In genomic region chr1:231382426-231382825, GRCh38 we compare ENCODE assay signal across 29 cellular contexts.
"Had no signal": no experiment of that assay in that cellular context is flagged by ENCODE, and none has a peak within 500 bp of the region (broad histone marks: within the 10 kb centered on the region; RNA-seq: fewer than 3 reads in every experiment).

No MANE protein-coding gene starts in this region.

- H3K36me3 ChIP-seq: WERI-Rb-1 had no signal

- FAIRE-seq: bronchial epithelial cell had no signal

- H3K27ac ChIP-seq: KMS-11, WERI-Rb-1 had no signal

- ATAC-seq: activated CD8-positive, alpha-beta memory T cell treated with anti-CD3 and anti-CD28 coated beads, Interleukin-2, amount 10 ng/mL, durations not matched to agents 7 days and 5 days; activated naive CD8-positive, alpha-beta T cell treated with anti-CD3 and anti-CD28 coated beads, Interleukin-2, amount 50 U/mL, for 24 hours; Panc1; SK-N-SH treated with all-trans-retinoic acid at 6 μM for 48 hours; T-cell; T-helper 17 cell had no signal

- H3K4me2 ChIP-seq: KMS-11 had no signal

- DNase-seq: activated CD4-positive, alpha-beta memory T cell treated with anti-CD3 and anti-CD28 coated beads, Interleukin-2, amount 10 ng/mL, durations not matched to agents 7 days and 5 days; activated CD4-positive, alpha-beta T cell treated with anti-CD3 and anti-CD28 coated beads for 1 hour; activated CD4-positive, alpha-beta T cell treated with anti-CD3 and anti-CD28 coated beads for 48 hours; activated CD4-positive, CD25-positive, alpha-beta regulatory T cell; activated CD8-positive, alpha-beta memory T cell treated with anti-CD3 and anti-CD28 coated beads for 24 hours; activated CD8-positive, alpha-beta memory T cell treated with anti-CD3 and anti-CD28 coated beads, Interleukin-2, amount 10 ng/mL, durations not matched to agents 7 days and 5 days; activated CD8-positive, alpha-beta memory T cell treated with anti-CD3 and anti-CD28 coated beads, Interleukin-2, amount 50 U/mL, for 48 hours; activated effector memory CD4-positive, alpha-beta T cell treated with Interleukin-2 at 50 U/mL for 16 hours; activated naive CD4-positive, alpha-beta T cell treated with anti-CD3 and anti-CD28 coated beads, Interleukin-2, amount 10 ng/mL, durations not matched to agents 7 days and 5 days; activated naive CD8-positive, alpha-beta T cell treated with anti-CD3 and anti-CD28 coated beads, Interleukin-2, amount 50 U/mL, for 24 hours; activated T-cell treated with anti-CD3 and anti-CD28 coated beads, Interleukin-2, amount 50 U/mL, for 48 hours; anterior cingulate cortex; central memory CD4-positive, alpha-beta T cell; MM.1S; MV-4-11; NCI-H1092; NCI-H1436 treated with DMSO at 0.1 percent for 48 hours; NCI-H2029; NCI-H510A treated with DMSO at 0.1 percent for 48 hours; NCI-H69; NCI-H82; SIG-M5; T-cell; T-helper 17 cell; WERI-Rb-1 had no signal

- H3K9ac ChIP-seq: KMS-11 had no signal
